Comparison of ENCODE assay signal across 20 cellular contexts in genomic region chr1:200644021-200644420, GRCh38. TPM values are rescaled to one million over a fixed set of nuclear protein-coding genes. Genes with fewer than 3 reads are reported as not detected.
A peak's percentile ranks its signal among the peaks of the same experiment; 100 is the strongest.
DNase-seq lines count a peak whose midpoint lies in the region; ATAC-seq, FAIRE-seq and TF ChIP-seq lines count a peak whose summit lies in the region.
"Had no signal": no experiment of that assay in that cellular context is flagged by ENCODE, and none has a peak within 500 bp of the region (broad histone marks: within the 10 kb centered on the region; RNA-seq: fewer than 3 reads in every experiment).

No MANE protein-coding gene starts in this region.

- H3K4me1 Mint-ChIP-seq in CD8-positive, alpha-beta T cell (ENCODE audit: low read depth) = no peaks in the 10 kb centered on the region
- peaks cover 6% of the 10 kb centered on the region for H3K4me1 Mint-ChIP-seq in T-helper 2 cell treated with Interferon-gamma antibody and Interleukin-4, amounts not matched to agents 5 μg/mL and 100 μg/mL, for 36 hours (ENCODE audit: low read depth)
- H3K4me1 Mint-ChIP-seq: H9 had no signal

- no peak for TF ChIP-seq RAD21 in K562 (CRISPR knock-in tag; conservative IDR thresholded peaks at IDR 0.05 in 1 of 2, IDR thresholded peaks at IDR 0.05 in 1 of 2)

- BruUV-seq in K562 (replicated peaks; lab: Mats Ljungman, UMichigan) = no TSS peak

- H2AFZ ChIP-seq in OCI-LY3 (ENCODE audit: low read depth, low read length) (no peak overlapping the region), K562 (ENCODE audit: low read depth, low read length) (no peak overlapping the region)

- H3K27me3 ChIP-seq in CD8-positive, alpha-beta T cell (ENCODE audit: insufficient read depth, low read length) = no peaks in the 10 kb centered on the region
- H3K27me3 ChIP-seq in OCI-LY3 (ENCODE audit: low read depth, low read length) (no peaks in the 10 kb centered on the region), K562 (ENCODE audit: control insufficient read depth in 2 of 2, insufficient read depth in 2 of 2, low read length in 2 of 2) (no peaks in the 10 kb centered on the region), pancreas (no peaks in the 10 kb centered on the region)

- no peak for TF ChIP-seq EP300 in K562 (IDR thresholded peaks at IDR 0.05; ENCODE audit: low read length)

- no peaks in the 10 kb centered on the region for H3K9me3 ChIP-seq in CD8-positive, alpha-beta T cell (ENCODE audit: low read length)
- no peaks in the 10 kb centered on the region for H3K9me3 ChIP-seq in OCI-LY3 (ENCODE audit: insufficient read depth, low read length)
- no peaks in the 10 kb centered on the region for H3K9me3 ChIP-seq in K562 (replicated peaks; ENCODE audit: control insufficient read depth, insufficient read depth, low read depth, low read length)
- no peaks in the 10 kb centered on the region for H3K9me3 ChIP-seq in pancreas
- H3K9me3 ChIP-seq: A549 had no signal

- H3K4me3 ChIP-seq in CD8-positive, alpha-beta T cell (ENCODE audit: low read depth, low read length) = no peak overlapping the region
- H3K4me3 ChIP-seq in OCI-LY3 (ENCODE audit: low read length) (no peak overlapping the region), K562 (no peak overlapping the region), pancreas (no peak overlapping the region)
- H3K4me3 ChIP-seq: A549, GM12878 had no signal

- H4K20me1 ChIP-seq in OCI-LY3 (ENCODE audit: insufficient read depth, low read length) (no peaks in the 10 kb centered on the region), K562 (replicated peaks; ENCODE audit: control insufficient read depth, insufficient read depth, low read length) (no peaks in the 10 kb centered on the region)

- no peak for TF ChIP-seq POLR2A in K562 (conservative IDR thresholded peaks at IDR 0.05)

- intact Hi-C loops in CD8-positive, alpha-beta T cell (cut with DNase I, micrococcal nuclease) = no loop called here
- intact Hi-C loops in K562 (cut with micrococcal nuclease) (no loop called here), pancreas (cut with DNase I) (no loop called here)

- in situ Hi-C loops in K562 (cut with MboI) = no loop called here

- H3K27ac ChIP-seq in CD8-positive, alpha-beta T cell (ENCODE audit: low read depth, low read length) = no peak overlapping the region
- H3K27ac ChIP-seq in OCI-LY3 (ENCODE audit: low read length) = no peak overlapping the region
- H3K27ac ChIP-seq in K562 (ENCODE audit: extremely low read depth, low read depth, low read length) = peak overlapping the region; percentile 29; the same call in 1 of the 3 replicates
- H3K27ac ChIP-seq in pancreas = no peak overlapping the region
- H3K27ac ChIP-seq: A549, C4-2B, HL-60 had no signal

- H3K4me2 ChIP-seq in OCI-LY3 (ENCODE audit: low read length) (peak overlapping the region; percentile 2; the same call in 1 of the 2 replicates), K562 (ENCODE audit: insufficient read depth, low read length) (no peak overlapping the region)
- H3K4me2 ChIP-seq: A549 had no signal

- no peaks in the 10 kb centered on the region for H3K9me3 Mint-ChIP-seq in CD8-positive, alpha-beta T cell
- no peaks in the 10 kb centered on the region for H3K9me3 Mint-ChIP-seq in T-helper 2 cell treated with Interferon-gamma antibody and Interleukin-4, amounts not matched to agents 5 μg/mL and 100 μg/mL, for 36 hours
- H3K9me3 Mint-ChIP-seq: CD4-positive, alpha-beta T cell; H9; IgD-negative memory B cell had no signal

- CTCF ChIA-PET in CD8-positive, alpha-beta T cell (lab: Charles Lee) = interaction anchor here (0.9 kb wide), 1 partner anchor 10 kb away, joined by 3 read pairs; no protein-coding TSS in a partner anchor
- CTCF ChIA-PET in K562 (lab: Yijun Ruan, JAX; ENCODE audit: low intra/inter-chr PET ratio) = no interaction called here

- peaks cover 17% of the 10 kb centered on the region for H3K36me3 ChIP-seq in CD8-positive, alpha-beta T cell (ENCODE audit: insufficient read depth, low read length)
- H3K36me3 ChIP-seq in OCI-LY3 (replicated peaks; ENCODE audit: low read depth, low read length) (peaks cover 21% of the 10 kb centered on the region), K562 (ENCODE audit: control insufficient read depth, insufficient read depth, low read length) (peaks cover 16% of the 10 kb centered on the region; the same call in 1 of the 3 replicates), pancreas (peaks cover 0 to 9% (median 8%) of the 10 kb centered on the region in 3 donors)

- DNase-seq in CD8-positive, alpha-beta T cell = no peak
- no peak for DNase-seq in K562 (ENCODE audit: extremely low read depth in 1 of 4, low spot score in 3 of 4)
- DNase-seq in pancreas = no peak
- DNase-seq in HuH-7.5 (ENCODE audit: low spot score) = no peak
- no peak for DNase-seq in T-helper 2 cell treated with Interferon-gamma antibody and Interleukin-4, amounts not matched to agents 5 μg/mL and 100 μg/mL, for 36 hours (ENCODE audit: low spot score)
- DNase-seq in activated effector memory CD4-positive, alpha-beta T cell treated with anti-CD3 and anti-CD28 coated beads, Interleukin-2, amount 50 U/mL, for 16 hours = no peak
- DNase-seq: AML-193; CD4-positive, alpha-beta T cell; DMS153; DMS79; H9; KG1 had no signal

- H3K27me3 Mint-ChIP-seq in CD8-positive, alpha-beta T cell (ENCODE audit: low read depth) = no peaks in the 10 kb centered on the region
- H3K27me3 Mint-ChIP-seq in T-helper 2 cell treated with Interferon-gamma antibody and Interleukin-4, amounts not matched to agents 5 μg/mL and 100 μg/mL, for 36 hours (ENCODE audit: low read depth) = no peaks in the 10 kb centered on the region
- H3K27me3 Mint-ChIP-seq: CD4-positive, alpha-beta T cell; IgD-negative memory B cell had no signal

- H3K27ac Mint-ChIP-seq in CD8-positive, alpha-beta T cell = peak overlapping the region; percentile 63
- H3K27ac Mint-ChIP-seq in T-helper 2 cell treated with Interferon-gamma antibody and Interleukin-4, amounts not matched to agents 5 μg/mL and 100 μg/mL, for 36 hours = no peak overlapping the region
- H3K27ac Mint-ChIP-seq: CD4-positive, alpha-beta T cell; H9; IgD-negative memory B cell had no signal

- H3K9ac ChIP-seq in OCI-LY3 (ENCODE audit: low read length) (no peak overlapping the region), K562 (ENCODE audit: insufficient read depth in 1 of 2, low read depth in 2 of 2, low read length in 2 of 2) (no peak overlapping the region)

- ATAC-seq in CD8-positive, alpha-beta T cell = no peak
- ATAC-seq in K562 (no peak), pancreas (no peak), HG03039 (IDR thresholded peaks at IDR 0.05; ENCODE audit: unreplicated experiment) (no peak)
- ATAC-seq: A549, GM12878 had no signal

- no peak overlapping the region for H3K4me3 Mint-ChIP-seq in CD8-positive, alpha-beta T cell
- H3K4me3 Mint-ChIP-seq in T-helper 2 cell treated with Interferon-gamma antibody and Interleukin-4, amounts not matched to agents 5 μg/mL and 100 μg/mL, for 36 hours = no peak overlapping the region
- H3K4me3 Mint-ChIP-seq: CD4-positive, alpha-beta T cell; H9; IgD-negative memory B cell had no signal

- H3K36me3 Mint-ChIP-seq in CD8-positive, alpha-beta T cell = peaks cover 55% of the 10 kb centered on the region
- peaks cover 31% of the 10 kb centered on the region for H3K36me3 Mint-ChIP-seq in T-helper 2 cell treated with Interferon-gamma antibody and Interleukin-4, amounts not matched to agents 5 μg/mL and 100 μg/mL, for 36 hours (ENCODE audit: low read depth)

- FAIRE-seq in K562 (lab: Jason Lieb, UNC) = no peak
- peak; percentile 26 for FAIRE-seq in pancreas (lab: Jason Lieb, UNC)
- FAIRE-seq: A549, GM12878, H1 had no signal

- H3K4me1 ChIP-seq in CD8-positive, alpha-beta T cell (ENCODE audit: insufficient read depth, low read length) = no peaks in the 10 kb centered on the region
- H3K4me1 ChIP-seq in OCI-LY3 (ENCODE audit: low read length) (peaks cover 50% of the 10 kb centered on the region), K562 (replicated peaks in 1 of 2; ENCODE audit: control insufficient read depth in 2 of 2, insufficient read depth in 2 of 2, low read length in 2 of 2) (peaks cover 13 to 27% of the 10 kb centered on the region in 2 experiments), pancreas (peaks cover 4 to 12% (median 9%) of the 10 kb centered on the region in 3 donors)

- TF ChIP-seq CTCF in CD8-positive, alpha-beta T cell (IDR thresholded peaks at IDR 0.05) = no peak
- no peak for TF ChIP-seq CTCF in OCI-LY3 (IDR thresholded peaks at IDR 0.05; ENCODE audit: low read depth, low read length)
- no peak for TF ChIP-seq CTCF in K562 (IDR thresholded peaks at IDR 0.05 in 2 of 3, conservative IDR thresholded peaks at IDR 0.05 in 1 of 3; ENCODE audit: insufficient read depth in 2 of 3, low read depth in 1 of 3, low read length in 3 of 3)
- no peak for TF ChIP-seq CTCF in pancreas (IDR thresholded peaks at IDR 0.05)

- POLR2A ChIA-PET in CD8-positive, alpha-beta T cell (lab: Charles Lee) = no interaction called here
- POLR2A ChIA-PET in K562 (lab: Yijun Ruan, JAX) = interaction anchor here (1.4 to 2.5 kb wide), 2 partner anchors 11 to 26 kb away, joined by 3 to 13 read pairs; partner anchors contain the start of gene DDX59

- H3K79me2 ChIP-seq in OCI-LY3 (ENCODE audit: low read length) (no peaks in the 10 kb centered on the region), K562 (ENCODE audit: control insufficient read depth, insufficient read depth, low read length) (no peaks in the 10 kb centered on the region)

- H3K9me1 ChIP-seq in K562 (ENCODE audit: control insufficient read depth, insufficient read depth, low read length) = no peaks in the 10 kb centered on the region

RNA-seq across cellular contexts. Expression of gene KIF14, which starts 23.5 kb away (rescaled TPM):
- under 1 TPM; 0.05 to 0.17 TPM for total RNA-seq in CD8-positive, alpha-beta T cell
- total RNA-seq in K562 (2011; cell fraction: chromatin; rRNA removed; ENCODE audit: low replicate concordance) = 13.4 and 90.0 TPM in 2 replicates
- total RNA-seq in K562 (2011; cell fraction: nucleolus; rRNA removed) = 7.8 and 12.8 TPM in 2 replicates
- 20.8 TPM in 2 replicates for total RNA-seq in K562 (2011; cell fraction: nucleoplasm; rRNA removed)
- total RNA-seq in K562 (2014; rRNA removed) = 22.4 and 24.8 TPM in 2 replicates
- 47.4 and 55.8 TPM in 2 replicates for total RNA-seq in K562 (2014; rRNA removed; fragmentation: Illumina TruSeq; extraction: Trizol)
- total RNA-seq in K562 (2015; rRNA removed; fragmentation: Illumina TruSeq; extraction: Trizol) = 40.5 and 43.1 TPM in 2 replicates
- 25.0 and 26.8 TPM in 2 replicates for total RNA-seq in K562 (2021)
- 25.0 and 37.5 TPM in 2 replicates for polyA plus RNA-seq in K562 (2011; rRNA removed)
- 3.2 and 7.5 TPM in 2 replicates for polyA plus RNA-seq in K562 (2011; cell fraction: cytosol; rRNA removed)
- 9.2 and 10.1 TPM in 2 replicates for polyA plus RNA-seq in K562 (2011; cell fraction: nucleus; rRNA removed)
- 15.3 and 18.7 TPM in 2 replicates for polyA plus RNA-seq in K562 (2012)
- 28.6 and 31.7 TPM in 2 replicates for polyA plus RNA-seq in K562 (2014; fragmentation: Illumina TruSeq; extraction: Trizol)
- polyA plus RNA-seq in K562 (2014; fragmentation: Nextera tagmentation; extraction: Ambion mirVana) = 10 to 100 TPM; 11.5 to 14.0 TPM
- 25.1 and 29.0 TPM in 2 replicates for polyA plus RNA-seq in K562 (2014; rRNA removed)
- 52.8 and 53.0 TPM in 2 replicates for polyA minus RNA-seq in K562 (2011; rRNA and poly(A)+ RNA removed)
- 14.6 and 20.4 TPM in 2 replicates for polyA minus RNA-seq in K562 (2011; cell fraction: cytosol; rRNA and poly(A)+ RNA removed)
- 10.5 and 17.9 TPM in 2 replicates for polyA minus RNA-seq in K562 (2011; cell fraction: nucleus; rRNA and poly(A)+ RNA removed)
- total RNA-seq in pancreas = under 1 TPM in 5 of 6 donors, not detected in 1; 0.04 to 0.22 (median 0.15) TPM
- under 1 TPM in 1 of 2 donors, not detected in 1; 0.04 TPM for polyA plus RNA-seq in pancreas

RNA-seq across cellular contexts. Expression of gene DDX59, which starts 25.7 kb away (rescaled TPM):
- 10 to 100 TPM; 24.0 to 32.9 TPM for total RNA-seq in CD8-positive, alpha-beta T cell
- 19.4 and 32.1 TPM in 2 replicates for total RNA-seq in K562 (2011; cell fraction: chromatin; rRNA removed; ENCODE audit: low replicate concordance)
- total RNA-seq in K562 (2011; cell fraction: nucleolus; rRNA removed) = 8.0 and 8.6 TPM in 2 replicates
- total RNA-seq in K562 (2011; cell fraction: nucleoplasm; rRNA removed) = 12.3 and 17.9 TPM in 2 replicates
- total RNA-seq in K562 (2014; rRNA removed) (15.8 and 18.4 TPM in 2 replicates), K562 (2014; rRNA removed; fragmentation: Illumina TruSeq; extraction: Trizol) (21.1 and 23.9 TPM in 2 replicates), K562 (2015; rRNA removed; fragmentation: Illumina TruSeq; extraction: Trizol) (20.0 and 24.1 TPM in 2 replicates), K562 (2021) (17.9 and 19.9 TPM in 2 replicates), pancreas (10 to 100 TPM in 4 of 6 donors, 1 to 10 TPM in 2; 9.0 to 12.8 (median 10.2) TPM)
- polyA plus RNA-seq in K562 (2011; rRNA removed) (19.8 and 23.4 TPM in 2 replicates), K562 (2014; fragmentation: Illumina TruSeq; extraction: Trizol) (21.1 and 30.4 TPM in 2 replicates), K562 (2014; fragmentation: Nextera tagmentation; extraction: Ambion mirVana) (1 to 10 TPM; 8.3 TPM), K562 (2014; rRNA removed) (24.4 and 25.7 TPM in 2 replicates), pancreas (10 to 100 TPM; 19.9 to 24.6 TPM)
- 4.9 and 12.3 TPM in 2 replicates for polyA plus RNA-seq in K562 (2011; cell fraction: cytosol; rRNA removed)
- polyA plus RNA-seq in K562 (2011; cell fraction: nucleus; rRNA removed) = 8.0 and 12.4 TPM in 2 replicates
- 12.2 and 19.5 TPM in 2 replicates for polyA plus RNA-seq in K562 (2012)
- polyA minus RNA-seq in K562 (2011; rRNA and poly(A)+ RNA removed) = 20.3 and 27.4 TPM in 2 replicates
- 9.6 and 13.3 TPM in 2 replicates for polyA minus RNA-seq in K562 (2011; cell fraction: cytosol; rRNA and poly(A)+ RNA removed)
- 6.5 and 13.0 TPM in 2 replicates for polyA minus RNA-seq in K562 (2011; cell fraction: nucleus; rRNA and poly(A)+ RNA removed)

Comparison
In these comparisons a context has a peak if more than half of its experiments do, and no peak if none do; other contexts are left out.
1. RNA of gene KIF14, which starts 23.5 kb away (total RNA-seq): 7.8 to 90.0 TPM in K562; 0.05 to 0.17 TPM in CD8-positive, alpha-beta T cell and 0.04 to 0.22 TPM in pancreas; every median in the first group is over 4 times any median in the second.